Comparison of ENCODE assay signal across 15 cellular contexts in the genomic region with DNA sequence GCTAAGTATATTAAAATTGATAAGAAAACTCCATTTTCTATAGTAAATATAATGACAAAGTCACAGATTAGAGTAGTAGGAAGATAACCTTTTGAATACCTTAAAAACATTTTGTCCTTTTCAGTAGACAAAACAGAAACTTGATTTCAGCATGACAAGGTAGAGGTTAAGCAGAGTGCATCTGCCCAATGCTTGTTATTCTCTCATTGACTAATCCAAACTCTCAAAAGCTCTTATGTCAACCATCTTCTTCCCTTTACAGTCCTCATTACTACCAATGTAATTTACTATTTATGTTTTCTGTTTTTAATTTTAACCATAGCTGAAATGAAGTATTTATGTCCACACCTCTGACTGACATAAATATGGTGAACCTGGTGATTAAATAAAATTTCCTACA. TPM values are rescaled to one million over a fixed set of nuclear protein-coding genes. Genes with fewer than 3 reads are reported as not detected.
DNase-seq lines count a peak whose midpoint lies in the region; ATAC-seq lines count a peak whose summit lies in the region.
"Had no signal": no experiment of that assay in that cellular context is flagged by ENCODE, and none has a peak within 500 bp of the region (broad histone marks: within the 10 kb centered on the region; RNA-seq: fewer than 3 reads in every experiment).

No MANE protein-coding gene starts in this region.

- peaks cover 7% of the 10 kb centered on the region for H3K36me3 Mint-ChIP-seq in activated T-cell treated with anti-CD3 and anti-CD28 coated beads, Interleukin-2, amount 50 U/mL, for 4 hours (ENCODE audit: insufficient read depth)
- H3K36me3 Mint-ChIP-seq in stimulated activated effector memory CD8-positive, alpha-beta T cell treated with anti-CD3 and anti-CD28 coated beads, Interleukin-12 subunit alpha, Interleukin-12 subunit beta, amount 100 ng/mL, for 72 hours: no peaks in the 10 kb centered on the region

- ATAC-seq in activated T-cell treated with anti-CD3 and anti-CD28 coated beads, Interleukin-2, amount 50 U/mL, for 4 hours: peak; percentile 85 to 87
- ATAC-seq in GM21576 (IDR thresholded peaks at IDR 0.05; ENCODE audit: unreplicated experiment) (peak; percentile 81), HG03060 (IDR thresholded peaks at IDR 0.05; ENCODE audit: low read depth, unreplicated experiment) (peak; percentile 71), HG03135 (IDR thresholded peaks at IDR 0.05; ENCODE audit: unreplicated experiment) (no peak)
- peak; percentile 98 for ATAC-seq in stimulated activated effector memory CD8-positive, alpha-beta T cell treated with anti-CD3 and anti-CD28 coated beads, Interleukin-12 subunit alpha, Interleukin-12 subunit beta, amount 100 ng/mL, for 72 hours

- H3K27ac Mint-ChIP-seq in stimulated activated effector memory CD8-positive, alpha-beta T cell treated with anti-CD3 and anti-CD28 coated beads, Interleukin-12 subunit alpha, Interleukin-12 subunit beta, amount 100 ng/mL, for 72 hours: no peak overlapping the region

- H3K4me1 Mint-ChIP-seq in activated T-cell treated with anti-CD3 and anti-CD28 coated beads, Interleukin-2, amount 50 U/mL, for 4 hours (ENCODE audit: low read depth): peaks cover 14% of the 10 kb centered on the region
- peaks cover 13% of the 10 kb centered on the region for H3K4me1 Mint-ChIP-seq in stimulated activated effector memory CD8-positive, alpha-beta T cell treated with anti-CD3 and anti-CD28 coated beads, Interleukin-12 subunit alpha, Interleukin-12 subunit beta, amount 100 ng/mL, for 72 hours

- peaks cover 12% of the 10 kb centered on the region for H3K27me3 Mint-ChIP-seq in activated T-cell treated with anti-CD3 and anti-CD28 coated beads, Interleukin-2, amount 50 U/mL, for 4 hours (ENCODE audit: low read depth)

- no peaks in the 10 kb centered on the region for H3K9me3 Mint-ChIP-seq in activated T-cell treated with anti-CD3 and anti-CD28 coated beads, Interleukin-2, amount 50 U/mL, for 4 hours
- no peaks in the 10 kb centered on the region for H3K9me3 Mint-ChIP-seq in stimulated activated effector memory CD8-positive, alpha-beta T cell treated with anti-CD3 and anti-CD28 coated beads, Interleukin-12 subunit alpha, Interleukin-12 subunit beta, amount 100 ng/mL, for 72 hours
- H3K9me3 Mint-ChIP-seq: central memory CD8-positive, alpha-beta T cell had no signal

- DNase-seq in activated T-cell treated with anti-CD3 and anti-CD28 coated beads, Interleukin-2, amount 50 U/mL, for 4 hours: no peak
- DNase-seq in activated T-cell treated with anti-CD3 and anti-CD28 coated beads for 4 hours (no peak), NCI-H1417 (lab: John Stamatoyannopoulos, UW) (no peak)
- no peak for DNase-seq in stimulated activated effector memory CD8-positive, alpha-beta T cell treated with anti-CD3 and anti-CD28 coated beads, Interleukin-12 subunit alpha, Interleukin-12 subunit beta, amount 100 ng/mL, for 72 hours (ENCODE audit: low spot score in 2 of 2)
- DNase-seq in stimulated activated CD4-positive, alpha-beta T cell treated with anti-CD3 and anti-CD28 coated beads, Interleukin-4, amount 100 ng/mL, for 24 hours: no peak
- DNase-seq: activated CD4-positive, alpha-beta T cell treated with anti-CD3 and anti-CD28 coated beads for 1 hour; activated naive CD4-positive, alpha-beta T cell treated with Interleukin-2 at 50 U/mL for 16 hours; COR-L47; NCI-H1930; spleen; SW 1271 had no signal

- H3K4me3 Mint-ChIP-seq in activated T-cell treated with anti-CD3 and anti-CD28 coated beads, Interleukin-2, amount 50 U/mL, for 4 hours: no peak overlapping the region
- H3K4me3 Mint-ChIP-seq in stimulated activated effector memory CD8-positive, alpha-beta T cell treated with anti-CD3 and anti-CD28 coated beads, Interleukin-12 subunit alpha, Interleukin-12 subunit beta, amount 100 ng/mL, for 72 hours: no peak overlapping the region
- H3K4me3 Mint-ChIP-seq: central memory CD8-positive, alpha-beta T cell had no signal

RNA-seq across cellular contexts. Expression of gene NIPAL1, which starts 11.1 kb away (rescaled TPM):
- 1 to 10 TPM; 8.6 to 8.9 (median 8.8) TPM for total RNA-seq in activated T-cell treated with anti-CD3 and anti-CD28 coated beads, Interleukin-2, amount 50 U/mL, for 4 hours

RNA-seq across cellular contexts. Expression of gene CNGA1, which starts 11.2 kb away (rescaled TPM):
- total RNA-seq in activated T-cell treated with anti-CD3 and anti-CD28 coated beads, Interleukin-2, amount 50 U/mL, for 4 hours: under 1 TPM; 0.32 to 0.33 (median 0.33) TPM
